1 cellular context compared by ENCODE assay signal in the genomic region with DNA sequence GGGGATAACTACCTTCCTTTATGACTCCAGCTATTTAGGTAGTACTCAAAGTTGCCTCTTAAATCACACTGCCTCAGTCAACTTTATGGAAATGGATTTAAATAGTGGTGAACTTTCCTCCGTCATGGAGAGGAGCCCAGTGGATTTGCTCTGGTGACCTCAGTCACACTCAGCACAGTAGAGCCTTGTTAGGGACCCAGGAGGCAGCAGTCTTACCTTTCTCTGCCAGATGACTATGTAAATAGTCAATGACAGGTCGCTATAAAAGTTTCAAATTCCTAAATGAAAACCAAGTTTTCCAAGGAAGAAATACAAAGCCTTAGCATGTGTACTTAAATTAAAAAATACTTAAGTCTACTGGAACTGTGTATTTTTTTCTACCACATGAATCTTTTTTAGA.
TF ChIP-seq lines count a peak whose summit lies in the region.

No MANE protein-coding gene starts in this region.

TF ChIP-seq in GM23338, 12 proteins besides CTCF, POLR2A, EP300 and RAD21 (continued from another document):
- TF ChIP-seq, protein P1, sequence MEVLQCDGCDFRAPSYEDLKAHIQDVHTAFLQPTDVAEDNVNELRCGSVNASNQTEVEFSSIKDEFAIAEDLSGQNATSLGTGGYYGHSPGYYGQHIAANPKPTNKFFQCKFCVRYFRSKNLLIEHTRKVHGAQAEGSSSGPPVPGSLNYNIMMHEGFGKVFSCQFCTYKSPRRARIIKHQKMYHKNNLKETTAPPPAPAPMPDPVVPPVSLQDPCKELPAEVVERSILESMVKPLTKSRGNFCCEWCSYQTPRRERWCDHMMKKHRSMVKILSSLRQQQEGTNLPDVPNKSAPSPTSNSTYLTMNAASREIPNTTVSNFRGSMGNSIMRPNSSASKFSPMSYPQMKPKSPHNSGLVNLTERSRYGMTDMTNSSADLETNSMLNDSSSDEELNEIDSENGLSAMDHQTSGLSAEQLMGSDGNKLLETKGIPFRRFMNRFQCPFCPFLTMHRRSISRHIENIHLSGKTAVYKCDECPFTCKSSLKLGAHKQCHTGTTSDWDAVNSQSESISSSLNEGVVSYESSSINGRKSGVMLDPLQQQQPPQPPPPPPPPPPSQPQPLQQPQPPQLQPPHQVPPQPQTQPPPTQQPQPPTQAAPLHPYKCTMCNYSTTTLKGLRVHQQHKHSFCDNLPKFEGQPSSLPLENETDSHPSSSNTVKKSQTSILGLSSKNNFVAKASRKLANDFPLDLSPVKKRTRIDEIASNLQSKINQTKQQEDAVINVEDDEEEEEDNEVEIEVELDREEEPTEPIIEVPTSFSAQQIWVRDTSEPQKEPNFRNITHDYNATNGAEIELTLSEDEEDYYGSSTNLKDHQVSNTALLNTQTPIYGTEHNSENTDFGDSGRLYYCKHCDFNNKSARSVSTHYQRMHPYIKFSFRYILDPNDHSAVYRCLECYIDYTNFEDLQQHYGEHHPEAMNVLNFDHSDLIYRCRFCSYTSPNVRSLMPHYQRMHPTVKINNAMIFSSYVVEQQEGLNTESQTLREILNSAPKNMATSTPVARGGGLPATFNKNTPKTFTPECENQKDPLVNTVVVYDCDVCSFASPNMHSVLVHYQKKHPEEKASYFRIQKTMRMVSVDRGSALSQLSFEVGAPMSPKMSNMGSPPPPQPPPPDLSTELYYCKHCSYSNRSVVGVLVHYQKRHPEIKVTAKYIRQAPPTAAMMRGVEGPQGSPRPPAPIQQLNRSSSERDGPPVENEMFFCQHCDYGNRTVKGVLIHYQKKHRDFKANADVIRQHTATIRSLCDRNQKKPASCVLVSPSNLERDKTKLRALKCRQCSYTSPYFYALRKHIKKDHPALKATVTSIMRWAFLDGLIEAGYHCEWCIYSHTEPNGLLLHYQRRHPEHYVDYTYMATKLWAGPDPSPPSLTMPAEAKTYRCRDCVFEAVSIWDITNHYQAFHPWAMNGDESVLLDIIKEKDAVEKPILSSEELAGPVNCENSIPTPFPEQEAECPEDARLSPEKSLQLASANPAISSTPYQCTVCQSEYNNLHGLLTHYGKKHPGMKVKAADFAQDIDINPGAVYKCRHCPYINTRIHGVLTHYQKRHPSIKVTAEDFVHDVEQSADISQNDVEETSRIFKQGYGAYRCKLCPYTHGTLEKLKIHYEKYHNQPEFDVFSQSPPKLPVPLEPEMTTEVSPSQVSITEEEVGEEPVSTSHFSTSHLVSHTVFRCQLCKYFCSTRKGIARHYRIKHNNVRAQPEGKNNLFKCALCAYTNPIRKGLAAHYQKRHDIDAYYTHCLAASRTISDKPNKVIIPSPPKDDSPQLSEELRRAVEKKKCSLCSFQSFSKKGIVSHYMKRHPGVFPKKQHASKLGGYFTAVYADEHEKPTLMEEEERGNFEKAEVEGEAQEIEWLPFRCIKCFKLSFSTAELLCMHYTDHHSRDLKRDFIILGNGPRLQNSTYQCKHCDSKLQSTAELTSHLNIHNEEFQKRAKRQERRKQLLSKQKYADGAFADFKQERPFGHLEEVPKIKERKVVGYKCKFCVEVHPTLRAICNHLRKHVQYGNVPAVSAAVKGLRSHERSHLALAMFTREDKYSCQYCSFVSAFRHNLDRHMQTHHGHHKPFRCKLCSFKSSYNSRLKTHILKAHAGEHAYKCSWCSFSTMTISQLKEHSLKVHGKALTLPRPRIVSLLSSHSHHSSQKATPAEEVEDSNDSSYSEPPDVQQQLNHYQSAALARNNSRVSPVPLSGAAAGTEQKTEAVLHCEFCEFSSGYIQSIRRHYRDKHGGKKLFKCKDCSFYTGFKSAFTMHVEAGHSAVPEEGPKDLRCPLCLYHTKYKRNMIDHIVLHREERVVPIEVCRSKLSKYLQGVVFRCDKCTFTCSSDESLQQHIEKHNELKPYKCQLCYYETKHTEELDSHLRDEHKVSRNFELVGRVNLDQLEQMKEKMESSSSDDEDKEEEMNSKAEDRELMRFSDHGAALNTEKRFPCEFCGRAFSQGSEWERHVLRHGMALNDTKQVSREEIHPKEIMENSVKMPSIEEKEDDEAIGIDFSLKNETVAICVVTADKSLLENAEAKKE (CRISPR knock-in tag; IDR thresholded peaks at IDR 0.05) = no peak
